ENCODE assay signal across 22 cellular contexts in genomic region chr18:58892536-58892935, GRCh38. TPM values are rescaled to one million over a fixed set of nuclear protein-coding genes. Genes with fewer than 3 reads are reported as not detected.
A peak's percentile ranks its signal among the peaks of the same experiment; 100 is the strongest.
DNase-seq lines count a peak whose midpoint lies in the region; ATAC-seq, FAIRE-seq and TF ChIP-seq lines count a peak whose summit lies in the region.
"Had no signal": no experiment of that assay in that cellular context is flagged by ENCODE, and none has a peak within 500 bp of the region (broad histone marks: within the 10 kb centered on the region; RNA-seq: fewer than 3 reads in every experiment).

No MANE protein-coding gene starts in this region.

- ATAC-seq in pancreas (no peak), HG02981 (IDR thresholded peaks at IDR 0.05; ENCODE audit: unreplicated experiment) (no peak)
- ATAC-seq: stimulated activated memory B cell treated with anti-CD40 and anti-IgM and Interleukin-4, amounts not matched to agents 10 μg/mL and 1 μg/mL and 100 μg/mL, for 72 hours had no signal

- peaks cover 30% of the 10 kb centered on the region for H3K36me3 Mint-ChIP-seq in MCF 10A (ENCODE audit: insufficient read depth, unreplicated experiment)
- H3K36me3 Mint-ChIP-seq in chondrocyte (ENCODE audit: low read depth), result peaks cover 12% of the 10 kb centered on the region
- peaks cover 26% of the 10 kb centered on the region for H3K36me3 Mint-ChIP-seq in mesothelial cell of epicardium

- no peaks in the 10 kb centered on the region for H3K27me3 Mint-ChIP-seq in MCF 10A (ENCODE audit: insufficient read depth, unreplicated experiment)
- H3K27me3 Mint-ChIP-seq in chondrocyte (ENCODE audit: low read depth), result no peaks in the 10 kb centered on the region
- H3K27me3 Mint-ChIP-seq in mesothelial cell of epicardium (ENCODE audit: low read depth), result no peaks in the 10 kb centered on the region
- H3K27me3 Mint-ChIP-seq: dendritic cell treated with granulocyte-macrophage colony-stimulating factor and Interleukin-4, amounts not matched to agents 40 ng/mL and 50 ng/mL, for 4 days; stimulated activated memory B cell treated with anti-CD40 and anti-IgM and Interleukin-4, amounts not matched to agents 10 μg/mL and 1 μg/mL and 100 μg/mL, for 72 hours had no signal

- no peaks in the 10 kb centered on the region for H3K27me3 ChIP-seq in mammary epithelial cell (ENCODE audit: insufficient read depth, low read length)
- no peaks in the 10 kb centered on the region for H3K27me3 ChIP-seq in tibial artery
- no peaks in the 10 kb centered on the region for H3K27me3 ChIP-seq in pancreas
- H3K27me3 ChIP-seq: brain microvascular endothelial cell, neural progenitor cell, right atrium auricular region, thyroid gland had no signal

- H3K4me1 Mint-ChIP-seq in MCF 10A (ENCODE audit: insufficient read depth, unreplicated experiment) (peaks cover 14% of the 10 kb centered on the region), chondrocyte (ENCODE audit: low read depth) (peaks cover 69% of the 10 kb centered on the region), mesothelial cell of epicardium (peaks cover 47% of the 10 kb centered on the region)

- no peak for TF ChIP-seq CTCF in MCF 10A (IDR thresholded peaks at IDR 0.05; ENCODE audit: unreplicated experiment)
- TF ChIP-seq CTCF in mammary epithelial cell (conservative IDR thresholded peaks at IDR 0.05 in 1 of 2, IDR thresholded peaks at IDR 0.05 in 1 of 2; ENCODE audit: extremely low read depth in 1 of 2, insufficient read depth in 1 of 2, low read depth in 1 of 2, low read length in 2 of 2), result no peak
- TF ChIP-seq CTCF in chondrocyte (IDR thresholded peaks at IDR 0.05), result no peak
- no peak for TF ChIP-seq CTCF in mesothelial cell of epicardium (IDR thresholded peaks at IDR 0.05; ENCODE audit: unreplicated experiment)
- no peak for TF ChIP-seq CTCF in tibial artery (IDR thresholded peaks at IDR 0.05)
- no peak for TF ChIP-seq CTCF in pancreas (IDR thresholded peaks at IDR 0.05)

- H3K4me2 ChIP-seq in mammary epithelial cell (ENCODE audit: insufficient read depth, low read depth, low read length), result no peak overlapping the region
- H3K4me2 ChIP-seq: neural progenitor cell had no signal

- H3K4me3 ChIP-seq in mammary epithelial cell (replicated peaks in 1 of 3; ENCODE audit: insufficient read depth in 1 of 3, low read depth in 2 of 3, low read length in 3 of 3) (no peak overlapping the region), tibial artery (peak overlapping the region in 1 of 2 donors; percentile 34), pancreas (no peak overlapping the region)
- H3K4me3 ChIP-seq: neural progenitor cell, thyroid gland had no signal

- H3K36me3 ChIP-seq in mammary epithelial cell (ENCODE audit: insufficient read depth, low read length), result no peaks in the 10 kb centered on the region
- peaks cover 0 to 10% (median 0%) of the 10 kb centered on the region in 3 donors for H3K36me3 ChIP-seq in tibial artery
- H3K36me3 ChIP-seq in pancreas, result no peaks in the 10 kb centered on the region
- H3K36me3 ChIP-seq: brain microvascular endothelial cell, right atrium auricular region, thyroid gland had no signal

- no peak overlapping the region for H3K9ac ChIP-seq in mammary epithelial cell (ENCODE audit: insufficient read depth, low read length)
- H3K9ac ChIP-seq: neural progenitor cell had no signal

- H3K79me2 ChIP-seq in mammary epithelial cell (ENCODE audit: insufficient read depth, low read length), result peaks cover 59% of the 10 kb centered on the region

- POLR2A ChIA-PET in MCF 10A (lab: Yijun Ruan, JAX), result no interaction called here

- in situ Hi-C loops in mammary epithelial cell (cut with MboI; ENCODE audit: low sequenced_read_pairs in 2 of 2), result no loop called here

- CTCF ChIA-PET in MCF 10A (lab: Yijun Ruan, JAX) (no interaction called here), mammary epithelial cell (lab: Charles Lee; ENCODE audit: low non-redundant PET) (no interaction called here)

- FAIRE-seq in pancreas (lab: Jason Lieb, UNC), result no peak

- 52% methylated on average over 6 of the region's 6 CpGs for WGBS in mammary epithelial cell (ENCODE audit: low coverage, missing lambda C conversion rate)
- 80 to 85% methylated on average over 6 of the region's 6 CpGs for WGBS in pancreas, 2 donors

- H3K27ac Mint-ChIP-seq in MCF 10A (ENCODE audit: low read depth, unreplicated experiment) (peak overlapping the region; percentile 77), chondrocyte (ENCODE audit: unreplicated experiment) (peak overlapping the region; percentile 95), mesothelial cell of epicardium (peak overlapping the region; percentile 93)
- H3K27ac Mint-ChIP-seq: activated naive CD4-positive, alpha-beta T cell treated with anti-CD3 and anti-CD28 coated beads for 36 hours; dendritic cell treated with granulocyte-macrophage colony-stimulating factor and Interleukin-4, amounts not matched to agents 40 ng/mL and 50 ng/mL, for 4 days; neural progenitor cell had no signal

- dilution Hi-C loops in mammary epithelial cell (cut with HindIII; ENCODE audit: low sequenced_read_pairs), result no loop called here

- H3K4me1 ChIP-seq in mammary epithelial cell (ENCODE audit: insufficient read depth, low read length) (peaks cover 16% of the 10 kb centered on the region), tibial artery (peaks cover 0 to 81% (median 36%) of the 10 kb centered on the region in 4 donors), pancreas (no peaks in the 10 kb centered on the region)

- H2AFZ ChIP-seq in mammary epithelial cell (ENCODE audit: low read depth, low read length), result no peak overlapping the region
- H2AFZ ChIP-seq: neural progenitor cell had no signal

- no peaks in the 10 kb centered on the region for H3K9me3 ChIP-seq in mammary epithelial cell (replicated peaks; ENCODE audit: insufficient read depth, low read length)
- H3K9me3 ChIP-seq in tibial artery, result no peaks in the 10 kb centered on the region
- no peaks in the 10 kb centered on the region for H3K9me3 ChIP-seq in pancreas
- H3K9me3 ChIP-seq: right atrium auricular region, thyroid gland had no signal

- no peaks in the 10 kb centered on the region for H4K20me1 ChIP-seq in mammary epithelial cell (ENCODE audit: insufficient read depth, low read length)

- H3K9me3 Mint-ChIP-seq in MCF 10A (ENCODE audit: unreplicated experiment), result peaks cover 5% of the 10 kb centered on the region
- no peaks in the 10 kb centered on the region for H3K9me3 Mint-ChIP-seq in chondrocyte (ENCODE audit: low read depth)
- H3K9me3 Mint-ChIP-seq in mesothelial cell of epicardium, result no peaks in the 10 kb centered on the region
- H3K9me3 Mint-ChIP-seq: activated naive CD4-positive, alpha-beta T cell treated with anti-CD3 and anti-CD28 coated beads for 36 hours; dendritic cell treated with granulocyte-macrophage colony-stimulating factor and Interleukin-4, amounts not matched to agents 40 ng/mL and 50 ng/mL, for 4 days; HFFc6; neural progenitor cell; stimulated activated memory B cell treated with anti-CD40 and anti-IgM and Interleukin-4, amounts not matched to agents 10 μg/mL and 1 μg/mL and 100 μg/mL, for 72 hours had no signal

- H3K27ac ChIP-seq in mammary epithelial cell (ENCODE audit: insufficient read depth, low read depth, low read length) (no peak overlapping the region), tibial artery (peak overlapping the region; percentile 73 to 74), pancreas (no peak overlapping the region)
- H3K27ac ChIP-seq: brain microvascular endothelial cell, C4-2B, neural progenitor cell had no signal

- no TSS peak for BruUV-seq in MCF 10A (replicated peaks; lab: Mats Ljungman, UMichigan)
- no TSS peak for BruUV-seq in mammary epithelial cell (replicated peaks; lab: Mats Ljungman, UMichigan)

- intact Hi-C loops in MCF 10A (cut with micrococcal nuclease) (no loop called here), mammary epithelial cell (cut with micrococcal nuclease) (loop anchor here (10.0 kb wide), 1 partner anchor 108 kb away; no protein-coding TSS in a partner anchor), tibial artery (cut with DNase I; ENCODE audit: low total_unique reads) (no loop called here), pancreas (cut with DNase I) (no loop called here)

- DNase-seq in MCF 10A (ENCODE audit: unreplicated experiment) (no peak), mammary epithelial cell (no peak), chondrocyte (ENCODE audit: low spot score) (no peak), mesothelial cell of epicardium (ENCODE audit: low spot score in 2 of 2, unreplicated experiment in 2 of 2) (no peak), tibial artery (no peak), pancreas (no peak), COLO829 (ENCODE audit: low spot score) (no peak)
- DNase-seq: activated CD4-positive, alpha-beta T cell treated with anti-CD3 and anti-CD28 coated beads, Interleukin-2, amount 50 U/mL, for 48 hours; activated naive CD4-positive, alpha-beta T cell treated with anti-CD3 and anti-CD28 coated beads for 36 hours; brain microvascular endothelial cell; DMS153; HFFc6; islet precursor cell; NCI-H1105; NCI-H774; thyroid gland had no signal

- H3K4me3 Mint-ChIP-seq in MCF 10A (ENCODE audit: unreplicated experiment) (no peak overlapping the region), chondrocyte (ENCODE audit: unreplicated experiment) (no peak overlapping the region), mesothelial cell of epicardium (no peak overlapping the region)
- H3K4me3 Mint-ChIP-seq: activated naive CD4-positive, alpha-beta T cell treated with anti-CD3 and anti-CD28 coated beads for 36 hours; dendritic cell treated with granulocyte-macrophage colony-stimulating factor and Interleukin-4, amounts not matched to agents 40 ng/mL and 50 ng/mL, for 4 days; HFFc6; neural progenitor cell; stimulated activated memory B cell treated with anti-CD40 and anti-IgM and Interleukin-4, amounts not matched to agents 10 μg/mL and 1 μg/mL and 100 μg/mL, for 72 hours had no signal

RNA-seq across cellular contexts. Expression of gene ZNF532, which starts 27.9 kb away (rescaled TPM):
- total RNA-seq in MCF 10A (2022) (64.1 and 67.6 TPM in 2 replicates), mammary epithelial cell (10 to 100 TPM; 62.2 to 68.7 TPM), chondrocyte (123 to 163 TPM (median 162 TPM) in 3 replicates), mesothelial cell of epicardium (178 to 188 TPM (median 182 TPM) in 3 replicates), pancreas (10 to 100 TPM in 2 of 6 donors, 1 to 10 TPM in 4; 6.3 to 21.2 (median 8.8) TPM)
- polyA plus RNA-seq in mammary epithelial cell (38.4 TPM), pancreas (10 to 100 TPM in 1 of 2 donors, 1 to 10 TPM in 1; 5.7 to 11.8 TPM)
- polyA minus RNA-seq in mammary epithelial cell, result 139 TPM

Comparison
In these comparisons a context has a peak if more than half of its experiments do, and no peak if none do; other contexts are left out.
1. H3K27ac ChIP-seq: peak in tibial artery (2 of 2); none in mammary epithelial cell (single experiment) and pancreas (0 of 4).
2. Peak in every context shown above with its lines, with median percentiles within 50 percentile points of each other: H3K27ac Mint-ChIP-seq.